Comparison of ENCODE assay signal across 12 cellular contexts in genomic region chr6:52904562-52905279, GRCh38. TPM values are rescaled to one million over a fixed set of nuclear protein-coding genes. Genes with fewer than 3 reads are reported as not detected.
A peak's percentile ranks its signal among the peaks of the same experiment; 100 is the strongest.
DNase-seq lines count a peak whose midpoint lies in the region; ATAC-seq, FAIRE-seq and TF ChIP-seq lines count a peak whose summit lies in the region.
"Had no signal": no experiment of that assay in that cellular context is flagged by ENCODE, and none has a peak within 500 bp of the region (broad histone marks: within the 10 kb centered on the region; RNA-seq: fewer than 3 reads in every experiment).

No MANE protein-coding gene starts in this region.

- no peaks in the 10 kb centered on the region for H3K27me3 ChIP-seq in BE2C
- H3K27me3 ChIP-seq in H7 (ENCODE audit: control insufficient read depth, insufficient read depth, low read length): no peaks in the 10 kb centered on the region

- FAIRE-seq in frontal cortex (lab: Jason Lieb, UNC): no peak

- ATAC-seq in SK-N-SH treated with all-trans-retinoic acid at 6 μM for 48 hours (peak; percentile 65; the same call in 2 of the 3 replicates), GM21528 (IDR thresholded peaks at IDR 0.05; ENCODE audit: low FRiP score, unreplicated experiment) (no peak)
- ATAC-seq: left ventricle myocardium superior; sciatic nerve; stimulated activated naive CD8-positive, alpha-beta T cell treated with anti-CD3 and anti-CD28 coated beads, Interleukin-15, amount 100 ng/mL, for 72 hours had no signal

- TF ChIP-seq CTCF in BE2C (IDR thresholded peaks at IDR 0.05; ENCODE audit: low read depth, low read length): peak; percentile 38

- DNase-seq in BE2C (no peak), H7 (peak; percentile 17), iPS-NIHi11 (ENCODE audit: low spot score) (peak; percentile 40), frontal cortex (ENCODE audit: low spot score in 2 of 2) (no peak), NCI-H226 (no peak), glomerular visceral epithelial cell (ENCODE audit: extremely low spot score) (no peak)
- DNase-seq: left ventricle myocardium superior; Right ventricle myocardium superior; stimulated activated naive CD8-positive, alpha-beta T cell treated with anti-CD3 and anti-CD28 coated beads, Interleukin-15, amount 100 ng/mL, for 72 hours had no signal

- H3K36me3 ChIP-seq in BE2C (no peaks in the 10 kb centered on the region), H7 (replicated peaks; ENCODE audit: control insufficient read depth, insufficient read depth, low read length) (no peaks in the 10 kb centered on the region)

- no peaks in the 10 kb centered on the region for H3K9me3 ChIP-seq in BE2C

- H3K4me3 ChIP-seq in BE2C (ENCODE audit: low read depth, low read length): no peak overlapping the region
- no peak overlapping the region for H3K4me3 ChIP-seq in H7 (ENCODE audit: insufficient read depth, low read depth, low read length)

- H3K4me1 ChIP-seq in BE2C: peaks cover 7% of the 10 kb centered on the region; the same call in 1 of the 2 replicates

TF ChIP-seq in SK-N-SH treated with all-trans-retinoic acid at 6 μM for 48 hours, 23 proteins besides CTCF, POLR2A, EP300 and RAD21:
- TF ChIP-seq ISL1 (CRISPR knock-in tag; IDR thresholded peaks at IDR 0.05): no peak
- no peak for TF ChIP-seq TSHZ2 (CRISPR knock-in tag; IDR thresholded peaks at IDR 0.05)
- TF ChIP-seq, protein P1, sequence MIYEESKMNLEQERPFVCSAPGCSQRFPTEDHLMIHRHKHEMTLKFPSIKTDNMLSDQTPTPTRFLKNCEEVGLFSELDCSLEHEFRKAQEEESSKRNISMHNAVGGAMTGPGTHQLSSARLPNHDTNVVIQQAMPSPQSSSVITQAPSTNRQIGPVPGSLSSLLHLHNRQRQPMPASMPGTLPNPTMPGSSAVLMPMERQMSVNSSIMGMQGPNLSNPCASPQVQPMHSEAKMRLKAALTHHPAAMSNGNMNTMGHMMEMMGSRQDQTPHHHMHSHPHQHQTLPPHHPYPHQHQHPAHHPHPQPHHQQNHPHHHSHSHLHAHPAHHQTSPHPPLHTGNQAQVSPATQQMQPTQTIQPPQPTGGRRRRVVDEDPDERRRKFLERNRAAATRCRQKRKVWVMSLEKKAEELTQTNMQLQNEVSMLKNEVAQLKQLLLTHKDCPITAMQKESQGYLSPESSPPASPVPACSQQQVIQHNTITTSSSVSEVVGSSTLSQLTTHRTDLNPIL (CRISPR knock-in tag; IDR thresholded peaks at IDR 0.05; ENCODE audit: low read depth): no peak
- TF ChIP-seq TOX (CRISPR knock-in tag; IDR thresholded peaks at IDR 0.05; ENCODE audit: borderline replicate concordance): no peak
- TF ChIP-seq ZNF70 (CRISPR knock-in tag; IDR thresholded peaks at IDR 0.05): no peak
- TF ChIP-seq ARNTL (CRISPR knock-in tag; IDR thresholded peaks at IDR 0.05; ENCODE audit: borderline replicate concordance, low read depth): no peak
- TF ChIP-seq RARB (CRISPR knock-in tag; IDR thresholded peaks at IDR 0.05): no peak
- TF ChIP-seq TCF4 (CRISPR knock-in tag; IDR thresholded peaks at IDR 0.05; ENCODE audit: borderline replicate concordance): no peak
- TF ChIP-seq PATZ1 (CRISPR knock-in tag; IDR thresholded peaks at IDR 0.05; ENCODE audit: borderline replicate concordance): no peak
- no peak for TF ChIP-seq BACH2 (CRISPR knock-in tag; IDR thresholded peaks at IDR 0.05; ENCODE audit: borderline replicate concordance)
- TF ChIP-seq PPARA (CRISPR knock-in tag; IDR thresholded peaks at IDR 0.05; ENCODE audit: borderline replicate concordance): no peak
- TF ChIP-seq, protein P2, sequence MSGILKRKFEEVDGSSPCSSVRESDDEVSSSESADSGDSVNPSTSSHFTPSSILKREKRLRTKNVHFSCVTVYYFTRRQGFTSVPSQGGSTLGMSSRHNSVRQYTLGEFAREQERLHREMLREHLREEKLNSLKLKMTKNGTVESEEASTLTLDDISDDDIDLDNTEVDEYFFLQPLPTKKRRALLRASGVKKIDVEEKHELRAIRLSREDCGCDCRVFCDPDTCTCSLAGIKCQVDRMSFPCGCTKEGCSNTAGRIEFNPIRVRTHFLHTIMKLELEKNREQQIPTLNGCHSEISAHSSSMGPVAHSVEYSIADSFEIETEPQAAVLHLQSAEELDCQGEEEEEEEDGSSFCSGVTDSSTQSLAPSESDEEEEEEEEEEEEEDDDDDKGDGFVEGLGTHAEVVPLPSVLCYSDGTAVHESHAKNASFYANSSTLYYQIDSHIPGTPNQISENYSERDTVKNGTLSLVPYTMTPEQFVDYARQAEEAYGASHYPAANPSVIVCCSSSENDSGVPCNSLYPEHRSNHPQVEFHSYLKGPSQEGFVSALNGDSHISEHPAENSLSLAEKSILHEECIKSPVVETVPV (CRISPR knock-in tag; IDR thresholded peaks at IDR 0.05): no peak
- no peak for TF ChIP-seq CSDC2 (CRISPR knock-in tag; IDR thresholded peaks at IDR 0.05)
- TF ChIP-seq ZNF565 (CRISPR knock-in tag; conservative IDR thresholded peaks at IDR 0.05; ENCODE audit: low read depth): no peak
- TF ChIP-seq ZNF8 (CRISPR knock-in tag; IDR thresholded peaks at IDR 0.05): no peak
TF ChIP-seq in SK-N-SH treated with all-trans-retinoic acid at 6 μM for 48 hours: peak in this region for 0.

RNA-seq across cellular contexts. Expression of gene GSTA3, which starts 4.8 kb away (rescaled TPM):
- polyA plus RNA-seq in BE2C (2012; ENCODE audit: insufficient read depth, insufficient read length, low read depth): not detected
- not detected in 2 replicates for total RNA-seq in H7 (2014; rRNA removed; shearing (Covaris generic))
- total RNA-seq in frontal cortex: not detected
- total RNA-seq: left ventricle myocardium superior, Right ventricle myocardium superior, sciatic nerve had no signal

Comparison
In these comparisons a context has a peak if more than half of its experiments do, and no peak if none do; other contexts are left out.
1. DNase-seq: peak in H7 (single experiment) and iPS-NIHi11 (single experiment); none in BE2C (single experiment), frontal cortex (0 of 2), NCI-H226 (single experiment) and glomerular visceral epithelial cell (single experiment).